ENCODE assay signal across 30 cellular contexts in the genomic region with DNA sequence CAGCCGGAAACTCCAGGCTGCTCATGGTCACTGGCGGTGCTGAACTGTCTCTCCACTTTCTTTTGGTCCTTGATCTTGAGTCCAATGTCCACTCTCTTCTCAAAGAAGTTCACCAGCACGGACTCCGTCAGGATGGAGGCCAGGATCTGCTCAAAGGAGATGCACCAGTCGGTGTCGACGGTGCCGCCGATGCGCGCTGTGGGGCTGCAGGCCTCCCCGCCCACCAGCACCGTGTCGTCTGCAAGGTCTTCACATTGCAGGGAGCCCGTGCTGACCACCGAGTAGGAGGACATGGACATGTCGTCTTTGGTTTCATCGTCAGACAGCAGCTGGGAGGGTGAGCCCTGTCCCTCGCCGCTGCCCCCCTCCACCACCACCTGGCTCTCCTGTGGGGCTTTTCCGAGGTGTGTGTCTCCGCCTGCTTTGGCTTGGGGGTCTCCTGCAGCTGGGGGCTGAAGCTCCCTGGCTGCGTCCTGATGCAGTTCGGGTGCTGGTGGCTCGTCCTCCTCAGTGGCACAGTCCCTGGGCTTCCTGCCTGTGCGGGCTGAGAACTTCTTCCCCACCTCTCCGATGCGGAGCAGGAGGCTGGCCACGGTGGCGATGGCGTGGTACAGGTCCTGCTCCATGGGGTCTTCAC. TPM values are rescaled to one million over a fixed set of nuclear protein-coding genes. Genes with fewer than 3 reads are reported as not detected.
A peak's percentile ranks its signal among the peaks of the same experiment; 100 is the strongest.
DNase-seq lines count a peak whose midpoint lies in the region; ATAC-seq, FAIRE-seq and TF ChIP-seq lines count a peak whose summit lies in the region.
"Had no signal": no experiment of that assay in that cellular context is flagged by ENCODE, and none has a peak within 500 bp of the region (broad histone marks: within the 10 kb centered on the region; RNA-seq: fewer than 3 reads in every experiment).

No MANE protein-coding gene starts in this region.

- H3K4me3 ChIP-seq in GM12878 (no peak overlapping the region), osteoblast (ENCODE audit: insufficient read depth, low read length) (no peak overlapping the region), Karpas-422 (ENCODE audit: low read length) (no peak overlapping the region)
- H3K4me3 ChIP-seq: A549; BLaER1 treated with 17β-estradiol and CSF1 and Interleukin-3, amounts not matched to agents 10 nM and 100 nM; PC-9; SJCRH30 had no signal

- no TSS peak for BruUV-seq in GM12878 (replicated peaks; lab: Mats Ljungman, UMichigan)

- over 99% methylated on average over 28 of the region's 31 CpGs for WGBS in GM12878 (ENCODE audit: insufficient coverage, insufficient replicate concordance, low lambda C conversion rate, missing lambda C conversion rate)

- peaks cover 1 to 13% of the 10 kb centered on the region in 2 experiments; a peak in 3 of 4 replicates for H3K36me3 ChIP-seq in GM12878 (ENCODE audit: control insufficient read depth in 2 of 2, insufficient read depth in 2 of 2, low read length in 1 of 2)
- H3K36me3 ChIP-seq in osteoblast (ENCODE audit: insufficient read depth, low read length) = peaks cover 42% of the 10 kb centered on the region
- H3K36me3 ChIP-seq in Karpas-422 (ENCODE audit: insufficient read depth, low read length) = peaks cover 6% of the 10 kb centered on the region

- H3K27me3 ChIP-seq in GM12878 (replicated peaks in 1 of 2; ENCODE audit: control insufficient read depth in 2 of 2, insufficient read depth in 2 of 2, low read length in 1 of 2) (no peaks in the 10 kb centered on the region), osteoblast (ENCODE audit: insufficient read depth, low read length) (no peaks in the 10 kb centered on the region), foreskin keratinocyte (no peaks in the 10 kb centered on the region), Karpas-422 (ENCODE audit: low read length) (no peaks in the 10 kb centered on the region)
- H3K27me3 ChIP-seq: BLaER1 treated with 17β-estradiol and CSF1 and Interleukin-3, amounts not matched to agents 10 nM and 100 nM; SJCRH30 had no signal

- TF ChIP-seq CTCF in GM12878 (IDR thresholded peaks at IDR 0.05 in 2 of 3, conservative IDR thresholded peaks at IDR 0.05 in 1 of 3; ENCODE audit: control insufficient read depth in 2 of 3, extremely low read depth in 1 of 3, insufficient read depth in 1 of 3, low read depth in 3 of 3, low read length in 3 of 3) = no peak
- no peak for TF ChIP-seq CTCF in osteoblast (IDR thresholded peaks at IDR 0.05; ENCODE audit: extremely low read depth, low read depth, low read length)
- TF ChIP-seq CTCF in foreskin keratinocyte (conservative IDR thresholded peaks at IDR 0.05) = no peak

- H3K9me3 ChIP-seq in GM12878 (replicated peaks; ENCODE audit: control insufficient read depth, insufficient read depth, low read length) (no peaks in the 10 kb centered on the region; the same call in 1 of the 3 replicates), osteoblast (ENCODE audit: low read depth, low read length) (no peaks in the 10 kb centered on the region), Karpas-422 (ENCODE audit: low read length) (no peaks in the 10 kb centered on the region)
- H3K9me3 ChIP-seq: A549 had no signal

- POLR2A ChIA-PET in GM12878 (lab: Charles Lee) = no interaction called here

- intact Hi-C loops in left ventricle myocardium superior (cut with micrococcal nuclease) (no loop called here), left cardiac atrium (cut with DNase I) (no loop called here), GM12878 (cut with micrococcal nuclease; ENCODE audit: unreplicated experiment) (no loop called here)

- H3K4me1 ChIP-seq in GM12878 (ENCODE audit: control insufficient read depth, insufficient read depth, low read length) (no peaks in the 10 kb centered on the region), osteoblast (ENCODE audit: insufficient read depth, low read length) (peaks cover 11% of the 10 kb centered on the region), foreskin keratinocyte (no peaks in the 10 kb centered on the region), Karpas-422 (ENCODE audit: low read length) (peaks cover 9% of the 10 kb centered on the region)
- H3K4me1 ChIP-seq: SJCRH30 had no signal

- H2AFZ ChIP-seq in GM12878 (ENCODE audit: control insufficient read depth, low read depth, low read length) (no peak overlapping the region), osteoblast (ENCODE audit: low read length) (no peak overlapping the region), Karpas-422 (ENCODE audit: low read length) (no peak overlapping the region)
- H2AFZ ChIP-seq: PC-9 had no signal

- in situ Hi-C loops in GM12878 (cut with MboI) = no loop called here

- TF ChIP-seq RAD21 in GM12878 (IDR thresholded peaks at IDR 0.05; ENCODE audit: insufficient read depth, low read depth, low read length) = no peak

- no peaks in the 10 kb centered on the region for H3K9me2 ChIP-seq in Karpas-422 (replicated peaks; ENCODE audit: insufficient read depth, low read length)

- FAIRE-seq in GM12878 (lab: Jason Lieb, UNC) = no peak
- FAIRE-seq: A549, GM12891, H1 had no signal

- ATAC-seq in left ventricle myocardium superior (no peak), left cardiac atrium (no peak), GM12878 (no peak), foreskin keratinocyte (no peak)
- ATAC-seq: A549, HCT116, Right ventricle myocardium inferior, SK-N-SH treated with all-trans-retinoic acid at 6 μM for 48 hours had no signal

- CTCF ChIA-PET in GM12878 (lab: Yijun Ruan, JAX) = no interaction called here

- H3K27ac ChIP-seq in GM12878 (ENCODE audit: control insufficient read depth, insufficient read depth) (no peak overlapping the region), osteoblast (ENCODE audit: low read depth, low read length) (no peak overlapping the region), foreskin keratinocyte (no peak overlapping the region), Karpas-422 (ENCODE audit: low read length) (no peak overlapping the region)
- H3K27ac ChIP-seq: A549; BLaER1 treated with 17β-estradiol and CSF1 and Interleukin-3, amounts not matched to agents 10 nM and 100 nM; PC-9; SJCRH30 had no signal

- peak; percentile 20 for DNase-seq in left ventricle myocardium superior
- no peak for DNase-seq in left cardiac atrium
- no peak for DNase-seq in GM12878 (ENCODE audit: low read depth, low spot score)
- DNase-seq in osteoblast (ENCODE audit: insufficient read length, low spot score, missing footprints) = peak; percentile 21
- DNase-seq in foreskin keratinocyte = no peak
- DNase-seq in Karpas-422 = no peak
- DNase-seq in NCI-H2081 (lab: John Stamatoyannopoulos, UW) = no peak
- DNase-seq: AML-193; CD4-positive, alpha-beta memory T cell; COR-L47; DMS79; EL; GDM1; NCI-H1092 treated with DMSO at 0.1 percent for 48 hours; NCI-H1436; NCI-H187; NCI-H2107; NCI-H446 treated with DMSO at 0.1 percent for 48 hours; NCI-H526; NCI-H82; NK-92 treated with Interleukin-12 subunit alpha and Interleukin-12 subunit beta, amount 100 ng/mL, for 24 hours; PC-9; SJCRH30 had no signal

- no peak for TF ChIP-seq EP300 in GM12878 (IDR thresholded peaks at IDR 0.05; ENCODE audit: borderline replicate concordance in 1 of 2, control insufficient read depth in 1 of 2, low read depth in 2 of 2, low read length in 2 of 2)

- 0 out of 2 replicates have a peak, but pooled peaks have one; percentile 15 for TF ChIP-seq POLR2A in GM12878 (IDR thresholded peaks at IDR 0.05; ENCODE audit: low read depth, low read length)

- H3K4me2 ChIP-seq in GM12878 (ENCODE audit: control insufficient read depth, insufficient read depth) = no peak overlapping the region
- no peak overlapping the region for H3K4me2 ChIP-seq in osteoblast (ENCODE audit: insufficient read depth, low read length)
- H3K4me2 ChIP-seq in Karpas-422 (ENCODE audit: low read depth, low read length, poor library complexity, severe bottlenecking) = no peak overlapping the region
- H3K4me2 ChIP-seq: A549; BLaER1 treated with 17β-estradiol and CSF1 and Interleukin-3, amounts not matched to agents 10 nM and 100 nM; PC-9 had no signal

- RAD21 ChIA-PET in GM12878 (lab: Charles Lee; ENCODE audit: unreplicated experiment) = interaction anchor here (0.6 kb wide), 1 partner anchor 64 kb away, joined by 3 read pairs; no protein-coding TSS in a partner anchor

- H4K20me1 ChIP-seq in GM12878 (ENCODE audit: control insufficient read depth, insufficient read depth) (no peaks in the 10 kb centered on the region), osteoblast (ENCODE audit: insufficient read depth, low read length) (no peaks in the 10 kb centered on the region), Karpas-422 (ENCODE audit: insufficient read depth, low read depth, low read length) (no peaks in the 10 kb centered on the region)

- SMC1A ChIA-PET in GM12878 (lab: Charles Lee; ENCODE audit: uncharacterized antibody, unreplicated experiment) = no interaction called here

- H3K79me2 ChIP-seq in GM12878 (ENCODE audit: control insufficient read depth, insufficient read depth, low read length) (no peaks in the 10 kb centered on the region), osteoblast (ENCODE audit: insufficient read depth, low read length) (no peaks in the 10 kb centered on the region), Karpas-422 (ENCODE audit: low read length) (no peaks in the 10 kb centered on the region; the same call in 1 of the 2 replicates)

- H3K9ac ChIP-seq in GM12878 (ENCODE audit: control insufficient read depth, insufficient read depth, low read length) (no peak overlapping the region), Karpas-422 (ENCODE audit: low read length) (no peak overlapping the region)
- H3K9ac ChIP-seq: BLaER1 treated with 17β-estradiol and CSF1 and Interleukin-3, amounts not matched to agents 10 nM and 100 nM had no signal

RNA-seq across cellular contexts. Expression of a gene that starts 5.0 kb away (rescaled TPM):
- 14.8 TPM for total RNA-seq in left ventricle myocardium superior
- 10 to 100 TPM; 11.1 to 12.7 TPM for total RNA-seq in left cardiac atrium
- total RNA-seq in GM12878 (2013; cell fraction: nucleolus; rRNA removed) = 156 and 160 TPM in 2 replicates
- total RNA-seq in GM12878 (2014; rRNA removed) = 16.2 and 17.7 TPM in 2 replicates
- total RNA-seq in GM12878 (2014; rRNA removed; fragmentation: Illumina TruSeq; extraction: Trizol) = 7.8 and 10.5 TPM in 2 replicates
- total RNA-seq in GM12878 (2021) = 13.3 and 17.4 TPM in 2 replicates
- polyA plus RNA-seq in GM12878 (2011; ENCODE audit: low read depth) = 15.8 TPM
- 30.4 and 30.9 TPM in 2 replicates for polyA plus RNA-seq in GM12878 (2011; rRNA removed)
- polyA plus RNA-seq in GM12878 (2011; cell fraction: cytosol; rRNA removed) = 35.9 and 43.8 TPM in 2 replicates
- polyA plus RNA-seq in GM12878 (2011; cell fraction: nucleus; rRNA removed) = 161 and 182 TPM in 2 replicates
- 21.8 and 22.8 TPM in 2 replicates for polyA plus RNA-seq in GM12878 (2012)
- 9.7 and 12.3 TPM in 2 replicates for polyA plus RNA-seq in GM12878 (2014; fragmentation: Illumina TruSeq; extraction: Trizol)
- polyA plus RNA-seq in GM12878 (2014; fragmentation: Nextera tagmentation; extraction: Ambion mirVana) = 10 to 100 TPM in 1 of 2 experiments, 1 to 10 TPM in 1; 2.4 to 13.6 TPM
- polyA plus RNA-seq in GM12878 (2014; rRNA removed) = 28.3 and 28.9 TPM in 2 replicates
- 10 to 100 TPM; 10.0 to 12.7 TPM for polyA plus RNA-seq in GM12878 (2016; fragmentation: Nextera tagmentation; extraction: Ambion mirVana)
- polyA minus RNA-seq in GM12878 (2011; rRNA and poly(A)+ RNA removed) = 9.7 and 17.6 TPM in 2 replicates
- 4.4 and 5.6 TPM in 2 replicates for polyA minus RNA-seq in GM12878 (2011; cell fraction: cytosol; rRNA and poly(A)+ RNA removed)
- polyA minus RNA-seq in GM12878 (2011; cell fraction: nucleus; rRNA and poly(A)+ RNA removed) = 15.0 and 23.3 TPM in 2 replicates
- 10.1 and 12.7 TPM in 2 replicates for total RNA-seq in osteoblast
- total RNA-seq in foreskin keratinocyte = 12.9 and 13.8 TPM in 2 replicates
- 13.6 and 16.4 TPM in 2 replicates for polyA plus RNA-seq in foreskin keratinocyte
- 33.6 and 55.7 TPM in 2 replicates for total RNA-seq in Karpas-422 (2014; rRNA removed; shearing (Covaris generic); ENCODE audit: low replicate concordance)

RNA-seq across cellular contexts. Expression of a gene that starts 42.9 kb away (rescaled TPM):
- 434 TPM for total RNA-seq in left ventricle myocardium superior
- total RNA-seq in left cardiac atrium = 100 to 1,000 TPM; 302 to 316 TPM
- total RNA-seq in GM12878 (2013; cell fraction: nucleolus; rRNA removed) = 109 and 123 TPM in 2 replicates
- 127 and 138 TPM in 2 replicates for total RNA-seq in GM12878 (2014; rRNA removed)
- total RNA-seq in GM12878 (2014; rRNA removed; fragmentation: Illumina TruSeq; extraction: Trizol) = 43.7 and 45.0 TPM in 2 replicates
- 105 and 106 TPM in 2 replicates for total RNA-seq in GM12878 (2021)
- polyA plus RNA-seq in GM12878 (2011; ENCODE audit: low read depth) = 45.8 TPM
- 33.6 and 53.8 TPM in 2 replicates for polyA plus RNA-seq in GM12878 (2011; rRNA removed)
- 81.2 and 91.2 TPM in 2 replicates for polyA plus RNA-seq in GM12878 (2011; cell fraction: cytosol; rRNA removed)
- 114 and 124 TPM in 2 replicates for polyA plus RNA-seq in GM12878 (2011; cell fraction: nucleus; rRNA removed)
- polyA plus RNA-seq in GM12878 (2012) = 128 and 145 TPM in 2 replicates
- 23.8 and 54.0 TPM in 2 replicates for polyA plus RNA-seq in GM12878 (2014; fragmentation: Illumina TruSeq; extraction: Trizol)
- 1 to 10 TPM; 6.3 to 8.1 TPM for polyA plus RNA-seq in GM12878 (2014; fragmentation: Nextera tagmentation; extraction: Ambion mirVana)
- 70.1 and 75.3 TPM in 2 replicates for polyA plus RNA-seq in GM12878 (2014; rRNA removed)
- polyA plus RNA-seq in GM12878 (2016; fragmentation: Nextera tagmentation; extraction: Ambion mirVana) = 100 to 1,000 TPM; 117 to 127 TPM
- polyA minus RNA-seq in GM12878 (2011; rRNA and poly(A)+ RNA removed) = 32.2 and 65.4 TPM in 2 replicates
- polyA minus RNA-seq in GM12878 (2011; cell fraction: cytosol; rRNA and poly(A)+ RNA removed) = 73.9 and 76.5 TPM in 2 replicates
- polyA minus RNA-seq in GM12878 (2011; cell fraction: nucleus; rRNA and poly(A)+ RNA removed) = 135 and 203 TPM in 2 replicates
- total RNA-seq in osteoblast = 826 and 992 TPM in 2 replicates
- total RNA-seq in foreskin keratinocyte = 95.8 and 127 TPM in 2 replicates
- 109 and 123 TPM in 2 replicates for polyA plus RNA-seq in foreskin keratinocyte
- total RNA-seq in Karpas-422 (2014; rRNA removed; shearing (Covaris generic); ENCODE audit: low replicate concordance) = 100.0 and 123 TPM in 2 replicates

RNA-seq across cellular contexts. Expression of a gene that starts 44.1 kb away (rescaled TPM):
- 37.1 TPM for total RNA-seq in left ventricle myocardium superior
- total RNA-seq in left cardiac atrium = 10 to 100 TPM; 43.5 to 53.5 TPM
- 235 and 272 TPM in 2 replicates for total RNA-seq in GM12878 (2013; cell fraction: nucleolus; rRNA removed)
- total RNA-seq in GM12878 (2014; rRNA removed) = 18.9 and 26.4 TPM in 2 replicates
- 31.0 and 33.1 TPM in 2 replicates for total RNA-seq in GM12878 (2014; rRNA removed; fragmentation: Illumina TruSeq; extraction: Trizol)
- total RNA-seq in GM12878 (2021) = 63.7 and 74.2 TPM in 2 replicates
- polyA plus RNA-seq in GM12878 (2011; ENCODE audit: low read depth) = 23.4 TPM
- 30.6 and 42.7 TPM in 2 replicates for polyA plus RNA-seq in GM12878 (2011; rRNA removed)
- 47.0 and 56.2 TPM in 2 replicates for polyA plus RNA-seq in GM12878 (2011; cell fraction: cytosol; rRNA removed)
- polyA plus RNA-seq in GM12878 (2011; cell fraction: nucleus; rRNA removed) = 385 and 407 TPM in 2 replicates
- polyA plus RNA-seq in GM12878 (2012) = 45.9 and 56.5 TPM in 2 replicates
- polyA plus RNA-seq in GM12878 (2014; fragmentation: Illumina TruSeq; extraction: Trizol) = 25.4 and 34.2 TPM in 2 replicates
- 1 to 10 TPM; 4.0 to 8.3 TPM for polyA plus RNA-seq in GM12878 (2014; fragmentation: Nextera tagmentation; extraction: Ambion mirVana)
- 61.6 and 63.0 TPM in 2 replicates for polyA plus RNA-seq in GM12878 (2014; rRNA removed)
- polyA plus RNA-seq in GM12878 (2016; fragmentation: Nextera tagmentation; extraction: Ambion mirVana) = 10 to 100 TPM; 34.9 to 36.4 TPM
- polyA minus RNA-seq in GM12878 (2011; rRNA and poly(A)+ RNA removed) = 43.5 and 76.1 TPM in 2 replicates
- polyA minus RNA-seq in GM12878 (2011; cell fraction: cytosol; rRNA and poly(A)+ RNA removed) = 27.5 and 28.4 TPM in 2 replicates
- polyA minus RNA-seq in GM12878 (2011; cell fraction: nucleus; rRNA and poly(A)+ RNA removed) = 81.2 and 102 TPM in 2 replicates
- 89.4 and 90.2 TPM in 2 replicates for total RNA-seq in osteoblast
- total RNA-seq in foreskin keratinocyte = 77.6 and 87.2 TPM in 2 replicates
- 49.5 and 56.2 TPM in 2 replicates for polyA plus RNA-seq in foreskin keratinocyte
- total RNA-seq in Karpas-422 (2014; rRNA removed; shearing (Covaris generic); ENCODE audit: low replicate concordance) = 66.0 and 106 TPM in 2 replicates

RNA-seq across cellular contexts. Expression of a gene that starts 56.9 kb away (rescaled TPM):
- 110 TPM for total RNA-seq in left ventricle myocardium superior
- total RNA-seq in left cardiac atrium = 10 to 100 TPM; 66.5 to 85.9 TPM
- 94.1 and 97.6 TPM in 2 replicates for total RNA-seq in GM12878 (2013; cell fraction: nucleolus; rRNA removed)
- total RNA-seq in GM12878 (2014; rRNA removed) = 44.7 and 46.0 TPM in 2 replicates
- total RNA-seq in GM12878 (2014; rRNA removed; fragmentation: Illumina TruSeq; extraction: Trizol) = 25.2 and 34.4 TPM in 2 replicates
- 66.2 and 82.5 TPM in 2 replicates for total RNA-seq in GM12878 (2021)
- polyA plus RNA-seq in GM12878 (2011; ENCODE audit: low read depth) = 24.6 TPM
- polyA plus RNA-seq in GM12878 (2011; rRNA removed) = 24.5 and 42.8 TPM in 2 replicates
- polyA plus RNA-seq in GM12878 (2011; cell fraction: cytosol; rRNA removed) = 57.3 and 70.6 TPM in 2 replicates
- 263 and 274 TPM in 2 replicates for polyA plus RNA-seq in GM12878 (2011; cell fraction: nucleus; rRNA removed)
- polyA plus RNA-seq in GM12878 (2012) = 44.2 and 50.9 TPM in 2 replicates
- polyA plus RNA-seq in GM12878 (2014; fragmentation: Illumina TruSeq; extraction: Trizol) = 27.2 and 33.3 TPM in 2 replicates
- under 1 TPM in 1 of 2 experiments, not detected in 1; 0.60 TPM for polyA plus RNA-seq in GM12878 (2014; fragmentation: Nextera tagmentation; extraction: Ambion mirVana)
- 59.3 and 69.7 TPM in 2 replicates for polyA plus RNA-seq in GM12878 (2014; rRNA removed)
- 1 to 10 TPM; 7.6 to 8.3 TPM for polyA plus RNA-seq in GM12878 (2016; fragmentation: Nextera tagmentation; extraction: Ambion mirVana)
- 41.5 and 69.5 TPM in 2 replicates for polyA minus RNA-seq in GM12878 (2011; rRNA and poly(A)+ RNA removed)
- polyA minus RNA-seq in GM12878 (2011; cell fraction: cytosol; rRNA and poly(A)+ RNA removed) = 23.1 and 28.3 TPM in 2 replicates
- 83.3 and 122 TPM in 2 replicates for polyA minus RNA-seq in GM12878 (2011; cell fraction: nucleus; rRNA and poly(A)+ RNA removed)
- total RNA-seq in osteoblast = 90.5 and 95.9 TPM in 2 replicates
- total RNA-seq in foreskin keratinocyte = 113 and 121 TPM in 2 replicates
- polyA plus RNA-seq in foreskin keratinocyte = 100 and 109 TPM in 2 replicates
- total RNA-seq in Karpas-422 (2014; rRNA removed; shearing (Covaris generic); ENCODE audit: low replicate concordance) = 36.9 and 47.1 TPM in 2 replicates

Comparison
In these comparisons a context has a peak if more than half of its experiments do, and no peak if none do; other contexts are left out.
1. DNase-seq: peak in left ventricle myocardium superior (single experiment) and osteoblast (single experiment); none in left cardiac atrium (single experiment), GM12878 (single experiment), foreskin keratinocyte (0 of 2), Karpas-422 (single experiment) and NCI-H2081 (0 of 2).